ENCODE assay signal across 1 cellular context in the genomic region with DNA sequence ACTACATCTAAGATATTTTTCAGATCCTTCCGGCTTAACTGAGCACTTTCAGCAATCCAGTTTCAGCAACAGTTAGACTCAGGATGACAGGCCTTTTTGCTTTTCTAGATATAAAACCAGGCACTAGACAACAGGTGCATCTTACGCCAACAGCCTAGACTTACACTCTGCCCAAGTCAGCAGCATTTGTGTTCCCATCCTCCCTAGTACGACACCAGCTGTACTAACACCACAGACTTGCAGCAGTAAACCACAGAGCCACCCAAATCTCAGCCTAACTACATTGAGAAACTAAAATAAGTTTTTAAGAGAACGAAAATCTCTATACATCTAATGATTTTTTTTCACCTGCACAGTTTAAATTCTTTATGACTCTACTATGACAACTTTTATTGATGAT.
TF ChIP-seq lines count a peak whose summit lies in the region.

No MANE protein-coding gene starts in this region.

TF ChIP-seq in GM12878, 131 proteins besides CTCF, POLR2A, EP300 and RAD21:
- TF ChIP-seq, protein P1, sequence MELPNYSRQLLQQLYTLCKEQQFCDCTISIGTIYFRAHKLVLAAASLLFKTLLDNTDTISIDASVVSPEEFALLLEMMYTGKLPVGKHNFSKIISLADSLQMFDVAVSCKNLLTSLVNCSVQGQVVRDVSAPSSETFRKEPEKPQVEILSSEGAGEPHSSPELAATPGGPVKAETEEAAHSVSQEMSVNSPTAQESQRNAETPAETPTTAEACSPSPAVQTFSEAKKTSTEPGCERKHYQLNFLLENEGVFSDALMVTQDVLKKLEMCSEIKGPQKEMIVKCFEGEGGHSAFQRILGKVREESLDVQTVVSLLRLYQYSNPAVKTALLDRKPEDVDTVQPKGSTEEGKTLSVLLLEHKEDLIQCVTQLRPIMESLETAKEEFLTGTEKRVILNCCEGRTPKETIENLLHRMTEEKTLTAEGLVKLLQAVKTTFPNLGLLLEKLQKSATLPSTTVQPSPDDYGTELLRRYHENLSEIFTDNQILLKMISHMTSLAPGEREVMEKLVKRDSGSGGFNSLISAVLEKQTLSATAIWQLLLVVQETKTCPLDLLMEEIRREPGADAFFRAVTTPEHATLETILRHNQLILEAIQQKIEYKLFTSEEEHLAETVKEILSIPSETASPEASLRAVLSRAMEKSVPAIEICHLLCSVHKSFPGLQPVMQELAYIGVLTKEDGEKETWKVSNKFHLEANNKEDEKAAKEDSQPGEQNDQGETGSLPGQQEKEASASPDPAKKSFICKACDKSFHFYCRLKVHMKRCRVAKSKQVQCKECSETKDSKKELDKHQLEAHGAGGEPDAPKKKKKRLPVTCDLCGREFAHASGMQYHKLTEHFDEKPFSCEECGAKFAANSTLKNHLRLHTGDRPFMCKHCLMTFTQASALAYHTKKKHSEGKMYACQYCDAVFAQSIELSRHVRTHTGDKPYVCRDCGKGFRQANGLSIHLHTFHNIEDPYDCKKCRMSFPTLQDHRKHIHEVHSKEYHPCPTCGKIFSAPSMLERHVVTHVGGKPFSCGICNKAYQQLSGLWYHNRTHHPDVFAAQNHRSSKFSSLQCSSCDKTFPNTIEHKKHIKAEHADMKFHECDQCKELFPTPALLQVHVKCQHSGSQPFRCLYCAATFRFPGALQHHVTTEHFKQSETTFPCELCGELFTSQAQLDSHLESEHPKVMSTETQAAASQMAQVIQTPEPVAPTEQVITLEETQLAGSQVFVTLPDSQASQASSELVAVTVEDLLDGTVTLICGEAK (IDR thresholded peaks at IDR 0.05; ENCODE audit: borderline replicate concordance) = no peak
- TF ChIP-seq CEBPZ (IDR thresholded peaks at IDR 0.05; ENCODE audit: low read depth, low read length) = no peak
- TF ChIP-seq TCF3 (IDR thresholded peaks at IDR 0.05; ENCODE audit: borderline replicate concordance, insufficient read depth, low read depth, low read length) = peak; percentile 73; the same call in 1 of the 2 replicates
- TF ChIP-seq CUX1 (IDR thresholded peaks at IDR 0.05; ENCODE audit: insufficient replicate concordance, low read depth, low read length) = no peak
- peak; percentile 90 for TF ChIP-seq RUNX3 (IDR thresholded peaks at IDR 0.05; ENCODE audit: low read length)
- TF ChIP-seq ZZZ3 (IDR thresholded peaks at IDR 0.05; ENCODE audit: control insufficient read depth, insufficient read length, low read depth) = no peak
- TF ChIP-seq TCF12 (IDR thresholded peaks at IDR 0.05; ENCODE audit: low read depth, low read length) = peak; percentile 82
- no peak for TF ChIP-seq CEBPB (IDR thresholded peaks at IDR 0.05; ENCODE audit: borderline replicate concordance in 1 of 2, low read depth in 2 of 2, low read length in 2 of 2)
- TF ChIP-seq ZBED1 (IDR thresholded peaks at IDR 0.05; ENCODE audit: borderline replicate concordance) = no peak
- TF ChIP-seq CBFB (IDR thresholded peaks at IDR 0.05; ENCODE audit: low read depth) = peak; percentile 66; the same call in 1 of the 2 replicates
